15 cellular contexts compared by ENCODE assay signal in the genomic region with DNA sequence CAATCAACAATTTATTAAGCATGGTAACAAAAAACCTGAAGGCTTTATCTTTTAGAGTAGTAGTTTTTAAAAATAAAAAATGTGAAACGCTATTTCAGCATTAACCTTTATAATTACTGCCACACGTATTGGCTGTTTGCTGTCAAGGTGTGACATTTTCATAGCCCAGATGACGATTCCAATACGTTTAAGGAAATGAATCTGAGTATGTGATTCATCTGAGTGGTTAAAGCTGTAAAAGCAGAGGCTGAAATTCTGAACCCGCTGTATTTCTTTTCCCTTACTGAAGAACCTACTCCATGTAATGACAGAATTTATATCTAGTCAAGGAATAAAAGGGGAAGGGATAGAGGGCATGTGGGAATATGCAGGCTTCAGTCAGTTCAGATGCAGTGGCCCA.
A peak's percentile ranks its signal among the peaks of the same experiment; 100 is the strongest.
DNase-seq lines count a peak whose midpoint lies in the region; ATAC-seq and TF ChIP-seq lines count a peak whose summit lies in the region.
"Had no signal": no experiment of that assay in that cellular context is flagged by ENCODE, and none has a peak within 500 bp of the region (broad histone marks: within the 10 kb centered on the region; RNA-seq: fewer than 3 reads in every experiment).

No MANE protein-coding gene starts in this region.

- H2BK5ac ChIP-seq in H9 (ENCODE audit: insufficient read length, low read length), result no peak overlapping the region

- H2AFZ ChIP-seq in H9 (ENCODE audit: low read length) (no peak overlapping the region), PC-9 (no peak overlapping the region)

- H4K91ac ChIP-seq in H9 (ENCODE audit: insufficient read length, low read depth, low read length), result no peak overlapping the region

- H3K9ac ChIP-seq in H9 (ENCODE audit: extremely low read depth, insufficient read length, low read length), result no peak overlapping the region

- TF ChIP-seq CTCF in H9 (conservative IDR thresholded peaks at IDR 0.05) (no peak), PC-9 (conservative IDR thresholded peaks at IDR 0.05) (no peak)

- no peak overlapping the region for H4K8ac ChIP-seq in H9 (replicated peaks; ENCODE audit: insufficient read length, low read depth, low read length)

- H3K4me1 ChIP-seq in CD4-positive, alpha-beta memory T cell (ENCODE audit: insufficient read depth, low read length), result peaks cover 15% of the 10 kb centered on the region
- H3K4me1 ChIP-seq in H9 (ENCODE audit: insufficient read depth, low read length) (peaks cover 13% of the 10 kb centered on the region; the same call in 1 of the 2 replicates), PC-9 (replicated peaks; ENCODE audit: insufficient read depth) (peaks cover 13% of the 10 kb centered on the region)
- H3K4me1 ChIP-seq: BE2C, suprapubic skin had no signal

- no peak overlapping the region for H3K27ac ChIP-seq in CD4-positive, alpha-beta memory T cell (ENCODE audit: low read depth, low read length)
- no peak overlapping the region for H3K27ac ChIP-seq in H9 (ENCODE audit: insufficient read length, low read depth, low read length)
- no peak overlapping the region for H3K27ac ChIP-seq in caudate nucleus (ENCODE audit: low read depth, low read length)
- H3K27ac ChIP-seq in PC-9, result no peak overlapping the region
- H3K27ac ChIP-seq: suprapubic skin had no signal

- no peak overlapping the region for H4K5ac ChIP-seq in H9 (ENCODE audit: insufficient read length, low read depth, low read length)

- no peak for ATAC-seq in central memory CD8-positive, alpha-beta T cell (replicated peaks; ENCODE audit: extremely low read depth, poor library complexity, severe bottlenecking)
- no peak for ATAC-seq in naive thymus-derived CD8-positive, alpha-beta T cell
- no peak for ATAC-seq in GM18870 (IDR thresholded peaks at IDR 0.05; ENCODE audit: unreplicated experiment)

- H3K4me2 ChIP-seq in H9 (ENCODE audit: insufficient read depth, insufficient read length, low read length), result no peak overlapping the region
- H3K4me2 ChIP-seq in PC-9, result no peak overlapping the region

- peak overlapping the region in 3 of 8 donors; percentile 5 to 55 (median 51) for H3K4me3 Mint-ChIP-seq in CD4-positive, alpha-beta memory T cell
- no peak overlapping the region for H3K4me3 Mint-ChIP-seq in H9
- H3K4me3 Mint-ChIP-seq in central memory CD8-positive, alpha-beta T cell, result no peak overlapping the region
- H3K4me3 Mint-ChIP-seq in naive thymus-derived CD8-positive, alpha-beta T cell, result peak overlapping the region in 8 of 10 donors; percentile 24 to 77 (median 56)

- no peaks in the 10 kb centered on the region for H3K27me3 Mint-ChIP-seq in CD4-positive, alpha-beta memory T cell
- H3K27me3 Mint-ChIP-seq in H9 (ENCODE audit: low read depth), result peaks cover 6% of the 10 kb centered on the region
- H3K27me3 Mint-ChIP-seq in central memory CD8-positive, alpha-beta T cell, result no peaks in the 10 kb centered on the region
- H3K27me3 Mint-ChIP-seq in naive thymus-derived CD8-positive, alpha-beta T cell, result no peaks in the 10 kb centered on the region

- H3F3A ChIP-seq in PC-9 (ENCODE audit: insufficient read depth, low read depth), result no peaks in the 10 kb centered on the region

- H3K79me2 ChIP-seq in H9 (ENCODE audit: insufficient read depth, low read length) (no peaks in the 10 kb centered on the region), PC-9 (ENCODE audit: low read depth) (no peaks in the 10 kb centered on the region)

- H3K27me3 ChIP-seq in CD4-positive, alpha-beta memory T cell (ENCODE audit: insufficient read depth, low read length), result no peaks in the 10 kb centered on the region
- no peaks in the 10 kb centered on the region for H3K27me3 ChIP-seq in H9 (ENCODE audit: insufficient read depth, low read length)
- H3K27me3 ChIP-seq in PC-9 (ENCODE audit: insufficient read depth, low read depth), result no peaks in the 10 kb centered on the region
- H3K27me3 ChIP-seq: BE2C, suprapubic skin had no signal

- no peaks in the 10 kb centered on the region for H4K20me1 ChIP-seq in H9 (ENCODE audit: control insufficient read depth, insufficient read depth, insufficient read length)
- H4K20me1 ChIP-seq in PC-9 (ENCODE audit: insufficient read depth), result no peaks in the 10 kb centered on the region

- no peaks in the 10 kb centered on the region for H3K23me2 ChIP-seq in H9 (ENCODE audit: insufficient read length, low read depth, low read length, poor library complexity, severe bottlenecking)

- H3K27ac Mint-ChIP-seq in CD4-positive, alpha-beta memory T cell, result peak overlapping the region in 4 of 7 donors; percentile 33 to 84 (median 62)
- H3K27ac Mint-ChIP-seq in H9, result peak overlapping the region; percentile 19 to 91 (median 87); a peak in 5 of 7 replicates
- H3K27ac Mint-ChIP-seq in central memory CD8-positive, alpha-beta T cell (ENCODE audit: low read depth), result peak overlapping the region; percentile 80
- H3K27ac Mint-ChIP-seq in naive thymus-derived CD8-positive, alpha-beta T cell, result peak overlapping the region; percentile 54 to 92 (median 88)

- H3K4ac ChIP-seq in H9 (ENCODE audit: low read depth, low read length), result no peak overlapping the region

- POLR2A ChIA-PET in CD4-positive, alpha-beta memory T cell (lab: Charles Lee; ENCODE audit: partially characterized antibody), result interaction anchor here (1.4 kb wide), 1 partner anchor 40 kb away, joined by 8 read pairs; no protein-coding TSS in a partner anchor
- POLR2A ChIA-PET in naive thymus-derived CD8-positive, alpha-beta T cell (lab: Charles Lee), result interaction anchor here (0.6 to 4.1 kb wide), 2 partner anchors 40 to 1187 kb away, joined by 3 to 39 read pairs; no protein-coding TSS in a partner anchor
- POLR2A ChIA-PET in PC-9 (lab: Charles Lee; ENCODE audit: unreplicated experiment), result interaction anchor here (0.5 kb wide), 2 partner anchors 18 to 117 kb away, joined by 3 to 40 read pairs; no protein-coding TSS in a partner anchor

- CTCF ChIA-PET in CD4-positive, alpha-beta memory T cell (lab: Charles Lee; ENCODE audit: partially characterized antibody), result interaction anchor here (2.8 kb wide), 1 partner anchor 106 kb away, joined by 12 read pairs; no protein-coding TSS in a partner anchor
- CTCF ChIA-PET in PC-9 (lab: Charles Lee), result interaction anchor here (0.6 kb wide), 1 partner anchor 113 kb away, joined by 3 read pairs; no protein-coding TSS in a partner anchor

- H3K4me3 ChIP-seq in CD4-positive, alpha-beta memory T cell (ENCODE audit: low read length in 2 of 2), result no peak overlapping the region
- H3K4me3 ChIP-seq in PC-9, result no peak overlapping the region
- H3K4me3 ChIP-seq: suprapubic skin had no signal

- H2BK20ac ChIP-seq in H9 (ENCODE audit: low read depth, low read length, poor library complexity, severe bottlenecking), result no peak overlapping the region

- no peak overlapping the region for H3K56ac ChIP-seq in H9 (ENCODE audit: insufficient read length, low read depth, low read length)

- H3K9me2 ChIP-seq in PC-9 (ENCODE audit: insufficient read depth), result no peaks in the 10 kb centered on the region

- no peak overlapping the region for H2AK5ac ChIP-seq in H9 (ENCODE audit: insufficient read length, low read length)

- no peak overlapping the region for H2BK120ac ChIP-seq in H9 (ENCODE audit: low read depth, low read length, poor library complexity, severe bottlenecking)

- no peak overlapping the region for H3K23ac ChIP-seq in H9 (ENCODE audit: insufficient read length, low read depth, low read length)

- no peak overlapping the region for H2BK12ac ChIP-seq in H9 (ENCODE audit: insufficient read length, low read depth, low read length)

- no peaks in the 10 kb centered on the region for H3K9me3 Mint-ChIP-seq in CD4-positive, alpha-beta memory T cell
- no peaks in the 10 kb centered on the region for H3K9me3 Mint-ChIP-seq in H9
- H3K9me3 Mint-ChIP-seq in central memory CD8-positive, alpha-beta T cell, result no peaks in the 10 kb centered on the region
- no peaks in the 10 kb centered on the region for H3K9me3 Mint-ChIP-seq in naive thymus-derived CD8-positive, alpha-beta T cell

- BruUV-seq in PC-9 (replicated peaks; lab: Mats Ljungman, UMichigan), result no TSS peak

- H3K18ac ChIP-seq in H9 (ENCODE audit: insufficient read length, low read depth, low read length), result no peak overlapping the region

- no peak overlapping the region for H3K14ac ChIP-seq in H9 (ENCODE audit: insufficient read depth, low read length)

- no peak overlapping the region for H3T11ph ChIP-seq in H9 (ENCODE audit: low read length)

- H3K36me3 ChIP-seq in CD4-positive, alpha-beta memory T cell (ENCODE audit: insufficient read depth, low read length), result no peaks in the 10 kb centered on the region
- H3K36me3 ChIP-seq in PC-9 (ENCODE audit: low read depth), result peaks cover 24% of the 10 kb centered on the region; the same call in 1 of the 2 replicates
- H3K36me3 ChIP-seq: BE2C had no signal

- H3K9me3 ChIP-seq in CD4-positive, alpha-beta memory T cell (ENCODE audit: control insufficient read depth in 1 of 2, low read length in 2 of 2), result no peaks in the 10 kb centered on the region
- no peaks in the 10 kb centered on the region for H3K9me3 ChIP-seq in H9 (ENCODE audit: control insufficient read depth, low read depth, low read length)
- no peaks in the 10 kb centered on the region for H3K9me3 ChIP-seq in PC-9 (ENCODE audit: insufficient read depth, low read depth)
- H3K9me3 ChIP-seq: BE2C, suprapubic skin had no signal

- no peak for DNase-seq in CD4-positive, alpha-beta memory T cell
- no peak for DNase-seq in H9
- no peak for DNase-seq in central memory CD8-positive, alpha-beta T cell (ENCODE audit: low spot score in 2 of 2)
- peak in 1 of 10 donors; percentile 9 for DNase-seq in naive thymus-derived CD8-positive, alpha-beta T cell
- no peak for DNase-seq in caudate nucleus (lab: John Stamatoyannopoulos, UW)
- no peak for DNase-seq in PC-9
- DNase-seq: activated CD4-positive, CD25-positive, alpha-beta regulatory T cell; activated CD8-positive, alpha-beta memory T cell treated with anti-CD3 and anti-CD28 coated beads, Interleukin-2, amount 50 U/mL, for 48 hours; BE2C; DMS53; KG1; NCI-H1092 treated with DMSO at 0.1 percent for 48 hours; NCI-H774 had no signal

- peaks cover 19 to 32% (median 22%) of the 10 kb centered on the region in 4 donors for H3K4me1 Mint-ChIP-seq in CD4-positive, alpha-beta memory T cell
- peaks cover 59 to 64% of the 10 kb centered on the region in 2 experiments for H3K4me1 Mint-ChIP-seq in H9
- H3K4me1 Mint-ChIP-seq in central memory CD8-positive, alpha-beta T cell, result peaks cover 26% of the 10 kb centered on the region
- peaks cover 16 to 38% (median 28%) of the 10 kb centered on the region in 4 donors for H3K4me1 Mint-ChIP-seq in naive thymus-derived CD8-positive, alpha-beta T cell

- no peaks in the 10 kb centered on the region for H3K79me1 ChIP-seq in H9 (ENCODE audit: insufficient read depth, low read depth, low read length, poor library complexity, severe bottlenecking)

- H2BK15ac ChIP-seq in H9 (ENCODE audit: low read depth, low read length), result no peak overlapping the region

- WGBS in H9 (ENCODE audit: extremely low coverage, insufficient read length, low lambda C conversion rate), result no CpG with 5 or more reads among the region's 5 CpGs

- intact Hi-C loops in CD4-positive, alpha-beta memory T cell (cut with micrococcal nuclease), result loop anchor here (2.0 kb wide), 1 partner anchor 105 kb away; no protein-coding TSS in a partner anchor
- intact Hi-C loops in PC-9 (cut with micrococcal nuclease; ENCODE audit: unreplicated experiment), result loop anchor here (5.0 kb wide), 1 partner anchor 40 kb away; no protein-coding TSS in a partner anchor

- peaks cover 23 to 24% of the 10 kb centered on the region in 2 donors for H3K36me3 Mint-ChIP-seq in CD4-positive, alpha-beta memory T cell
- peaks cover 0 to 7% (median 0%) of the 10 kb centered on the region in 3 experiments; a peak in 3 of 7 replicates for H3K36me3 Mint-ChIP-seq in H9 (ENCODE audit: insufficient read depth in 1 of 3, low read depth in 3 of 3)
- no peaks in the 10 kb centered on the region for H3K36me3 Mint-ChIP-seq in central memory CD8-positive, alpha-beta T cell (ENCODE audit: insufficient read depth)
- peaks cover 8 to 62% (median 46%) of the 10 kb centered on the region in 3 donors for H3K36me3 Mint-ChIP-seq in naive thymus-derived CD8-positive, alpha-beta T cell

Comparison
In these comparisons a context has a peak if more than half of its experiments do, and no peak if none do; other contexts are left out.
1. H3K4me3 Mint-ChIP-seq: peak in naive thymus-derived CD8-positive, alpha-beta T cell (8 of 10); none in H9 (0 of 2) and central memory CD8-positive, alpha-beta T cell (single experiment).
2. Peak in every context shown above with its lines, with median percentiles within 50 percentile points of each other: H3K27ac Mint-ChIP-seq.